8 cellular contexts compared by ENCODE assay signal in genomic region chr4:151362404-151363164, GRCh38. TPM values are rescaled to one million over a fixed set of nuclear protein-coding genes. Genes with fewer than 3 reads are reported as not detected.
DNase-seq lines count a peak whose midpoint lies in the region; ATAC-seq and TF ChIP-seq lines count a peak whose summit lies in the region.

No MANE protein-coding gene starts in this region.

- H3F3A ChIP-seq in MM.1S (ENCODE audit: insufficient read depth, low read length) = no peaks in the 10 kb centered on the region

- no peak for TF ChIP-seq EP300 in ovary (IDR thresholded peaks at IDR 0.05)
- TF ChIP-seq EP300 in transverse colon (IDR thresholded peaks at IDR 0.05; ENCODE audit: low read depth) = no peak

- H3K9ac ChIP-seq in HCT116 (ENCODE audit: low read length) (no peak overlapping the region), MM.1S (ENCODE audit: low read length) (no peak overlapping the region)

- H3K9me3 ChIP-seq in HCT116 (ENCODE audit: control insufficient read depth in 1 of 2, insufficient read depth in 1 of 2, low read depth in 1 of 2, low read length in 2 of 2) (no peaks in the 10 kb centered on the region), MM.1S (replicated peaks; ENCODE audit: insufficient read depth, low read length) (no peaks in the 10 kb centered on the region), ovary (no peaks in the 10 kb centered on the region), transverse colon (no peaks in the 10 kb centered on the region)

- RAD21 ChIA-PET in HCT116 (lab: Charles Lee; ENCODE audit: low non-redundant PET in 1 of 2, low total read pairs in 2 of 2, uncharacterized antibody in 2 of 2, unreplicated experiment in 2 of 2) = interaction anchor here (0.6 to 1.3 kb wide), 3 partner anchors 83 to 250 kb away, joined by 3 to 4 read pairs (median 3); partner anchors contain the start of gene PRSS48 (in 1 of the 2)

- in situ Hi-C loops in SK-MEL-5 (cut with HindIII; ENCODE audit: low pct_unique_long_range_greater_than_20kb, low sequenced_read_pairs) (no loop called here), transverse colon (cut with MboI; ENCODE audit: low pct_ligation_motif_present in 1 of 4, low pct_unique_long_range_greater_than_20kb in 1 of 4, low sequenced_read_pairs in 3 of 4) (loop anchor here (25.0 kb wide), 3 partner anchors 100 to 250 kb away; no protein-coding TSS in a partner anchor)

- CTCF ChIA-PET in HCT116 (lab: Charles Lee) = interaction anchor here (0.6 to 1.8 kb wide), 6 partner anchors 49 to 250 kb away, joined by 3 to 12 read pairs (median 4); partner anchors contain the start of gene PRSS48

- TF ChIP-seq CTCF in GM10266 (IDR thresholded peaks at IDR 0.05; ENCODE audit: control insufficient read depth, insufficient read depth, low read depth, missing control alignments) = peak; percentile 99
- TF ChIP-seq CTCF in HCT116 (IDR thresholded peaks at IDR 0.05 in 2 of 3, conservative IDR thresholded peaks at IDR 0.05 in 1 of 3; ENCODE audit: borderline replicate concordance in 1 of 3, insufficient read depth in 1 of 3, low read depth in 2 of 3, low read length in 2 of 3) = peak; percentile 92 to 99 (median 98)
- peak; percentile 98 for TF ChIP-seq CTCF in MM.1S (IDR thresholded peaks at IDR 0.05; ENCODE audit: low read length)
- TF ChIP-seq CTCF in ovary (IDR thresholded peaks at IDR 0.05) = peak; percentile 72 to 94 (median 90)
- peak; percentile 96 to 98 (median 96) for TF ChIP-seq CTCF in transverse colon (IDR thresholded peaks at IDR 0.05)

- H4K20me1 ChIP-seq in HCT116 (ENCODE audit: insufficient read depth) (no peaks in the 10 kb centered on the region), MM.1S (ENCODE audit: insufficient read depth, low read length) (no peaks in the 10 kb centered on the region)

- POLR2A ChIA-PET in HCT116 (lab: Charles Lee) = interaction anchor here (0.6 kb wide), 1 partner anchor 182 kb away, joined by 3 read pairs; no protein-coding TSS in a partner anchor

- H2AFZ ChIP-seq in HCT116 (ENCODE audit: low read depth, low read length, poor library complexity, severe bottlenecking) = peak overlapping the region; percentile 97
- no peak overlapping the region for H2AFZ ChIP-seq in MM.1S (ENCODE audit: low read length)

- H3K79me2 ChIP-seq in HCT116 (ENCODE audit: insufficient read depth, low read length) = no peaks in the 10 kb centered on the region
- H3K79me2 ChIP-seq in MM.1S (ENCODE audit: low read length) = no peaks in the 10 kb centered on the region

- TF ChIP-seq POLR2A in HCT116 (IDR thresholded peaks at IDR 0.05; ENCODE audit: borderline replicate concordance, extremely low read depth, insufficient read depth, insufficient read length) (no peak), ovary (IDR thresholded peaks at IDR 0.05) (no peak), transverse colon (IDR thresholded peaks at IDR 0.05) (no peak)

- TF ChIP-seq RAD21 in HCT116 (IDR thresholded peaks at IDR 0.05; ENCODE audit: low read depth) = peak; percentile 98

- DNase-seq in GM10266 (ENCODE audit: extremely low spot score) (peak; percentile 78), HCT116 (ENCODE audit: low read depth, low spot score) (peak; percentile 76), MM.1S (peak; percentile 76), SK-MEL-5 (ENCODE audit: low read depth, low spot score) (peak; percentile 86), germinal center (ENCODE audit: low spot score) (peak; percentile 77), ovary (peak; percentile 71 to 88 (median 85)), transverse colon (peak; percentile 85)
- DNase-seq in activated naive CD4-positive, alpha-beta T cell (lab: John Stamatoyannopoulos, UW) = peak; percentile 35 to 59 (median 39)

- H3K36me3 ChIP-seq in HCT116 (ENCODE audit: control insufficient read depth in 1 of 2, insufficient read depth in 2 of 2, low read length in 2 of 2) = no peaks in the 10 kb centered on the region
- no peaks in the 10 kb centered on the region for H3K36me3 ChIP-seq in MM.1S (replicated peaks; ENCODE audit: insufficient read depth, low read length)
- no peaks in the 10 kb centered on the region for H3K36me3 ChIP-seq in ovary
- H3K36me3 ChIP-seq in transverse colon = no peaks in the 10 kb centered on the region

- no peak overlapping the region for H3K4me3 ChIP-seq in HCT116 (replicated peaks in 1 of 2; ENCODE audit: low read depth in 1 of 2, low read length in 2 of 2)
- no peak overlapping the region for H3K4me3 ChIP-seq in MM.1S (ENCODE audit: low read length)
- H3K4me3 ChIP-seq in ovary = no peak overlapping the region
- no peak overlapping the region for H3K4me3 ChIP-seq in transverse colon

- no TSS peak for BruUV-seq in HCT116 (replicated peaks; lab: Mats Ljungman, UMichigan)

- 42 to 51% (median 49%) methylated on average over 14 of the region's 14 CpGs for WGBS in ovary, 3 donors
- 28 to 35% methylated on average over 12 to 14 of the region's 14 CpGs for WGBS in transverse colon (ENCODE audit: low coverage in 1 of 2), 2 donors

- no peak overlapping the region for H3K27ac ChIP-seq in HCT116 (ENCODE audit: low read depth, low read length)
- H3K27ac ChIP-seq in MM.1S (ENCODE audit: low read length) = no peak overlapping the region
- H3K27ac ChIP-seq in ovary = no peak overlapping the region
- peak overlapping the region in 1 of 4 donors; percentile 4 for H3K27ac ChIP-seq in transverse colon

- H3K27me3 ChIP-seq in HCT116 (ENCODE audit: insufficient read depth, low read length) = no peaks in the 10 kb centered on the region
- no peaks in the 10 kb centered on the region for H3K27me3 ChIP-seq in MM.1S (replicated peaks; ENCODE audit: insufficient read depth, low read length)
- H3K27me3 ChIP-seq in ovary = no peaks in the 10 kb centered on the region
- H3K27me3 ChIP-seq in transverse colon = no peaks in the 10 kb centered on the region

- H3K4me1 ChIP-seq in HCT116 (ENCODE audit: control insufficient read depth in 1 of 2, insufficient read depth in 2 of 2, low read length in 2 of 2) (peaks cover 0 to 8% of the 10 kb centered on the region in 2 experiments; a peak in 2 of 4 replicates), MM.1S (ENCODE audit: low read length) (no peaks in the 10 kb centered on the region), ovary (ENCODE audit: insufficient read depth) (no peaks in the 10 kb centered on the region), transverse colon (peaks cover 0 to 18% (median 7%) of the 10 kb centered on the region in 4 donors)

- intact Hi-C loops in HCT116 (cut with micrococcal nuclease) = loop anchor here (1.0 to 10.0 kb wide), 6 partner anchors 85 to 402 kb away; partner anchors contain the start of genes GATB and PRSS48
- intact Hi-C loops in ovary (cut with DNase I) = loop anchor here in 3 of 4 donors (2.0 to 10.0 kb wide), 3 partner anchors 245 to 248 kb away; no protein-coding TSS in a partner anchor
- intact Hi-C loops in transverse colon (cut with DNase I; ENCODE audit: low total_unique reads) = loop anchor here (5.0 to 10.0 kb wide), 2 partner anchors 88 to 245 kb away; partner anchors contain the start of gene PRSS48

- H3K4me2 ChIP-seq in HCT116 (ENCODE audit: low read length) (peak overlapping the region; percentile 28; the same call in 1 of the 2 replicates), MM.1S (ENCODE audit: low read depth, low read length) (0 out of 2 replicates have a peak overlapping the region, but pooled peaks have one; percentile 3)

- H3K9me2 ChIP-seq in HCT116 (ENCODE audit: insufficient read depth) (no peaks in the 10 kb centered on the region), MM.1S (replicated peaks; ENCODE audit: insufficient read depth, low read length) (no peaks in the 10 kb centered on the region)

- peak; percentile 99 for ATAC-seq in HCT116

TF ChIP-seq in HCT116, 20 proteins besides CTCF, POLR2A, EP300 and RAD21:
- TF ChIP-seq FOSL1 (IDR thresholded peaks at IDR 0.05; ENCODE audit: low read depth) (no peak), YY1 (IDR thresholded peaks at IDR 0.05; ENCODE audit: extremely low read depth, insufficient replicate concordance, low read depth, low read length) (peak; percentile 63)

RNA-seq across cellular contexts. Expression of gene SH3D19, which starts 37.2 kb away (rescaled TPM):
- total RNA-seq in HCT116 (2021; ENCODE audit: unreplicated experiment) = 37.5 TPM
- polyA plus RNA-seq in HCT116 (2012) = 11.4 and 13.5 TPM in 2 replicates
- 16.0 and 17.7 TPM in 2 replicates for total RNA-seq in SK-MEL-5 (2014; rRNA removed; shearing (Covaris generic))
- polyA plus RNA-seq in SK-MEL-5 (2015; cell fraction: cytosol; rRNA removed) = 16.4 and 21.9 TPM in 2 replicates
- 10.0 and 14.5 TPM in 2 replicates for polyA plus RNA-seq in SK-MEL-5 (2015; cell fraction: nucleus; rRNA removed)
- total RNA-seq in ovary = 100 to 1,000 TPM in 2 of 7 donors, 10 to 100 TPM in 5; 44.0 to 117 (median 91.4) TPM
- 10 to 100 TPM; 66.1 to 97.9 TPM for polyA plus RNA-seq in ovary
- 100 to 1,000 TPM; 117 to 201 (median 130) TPM for total RNA-seq in transverse colon

RNA-seq across cellular contexts. Expression of gene FHIP1A, which starts 46.4 kb away (rescaled TPM):
- total RNA-seq in HCT116 (2021; ENCODE audit: unreplicated experiment) (14.8 TPM), ovary (10 to 100 TPM in 4 of 7 donors, 1 to 10 TPM in 3; 7.3 to 14.2 (median 11.9) TPM), transverse colon (10 to 100 TPM; 40.8 to 52.9 (median 44.5) TPM)
- polyA plus RNA-seq in HCT116 (2012) = 5.2 and 6.1 TPM in 2 replicates
- 1.8 and 2.7 TPM in 2 replicates for total RNA-seq in SK-MEL-5 (2014; rRNA removed; shearing (Covaris generic))
- polyA plus RNA-seq in SK-MEL-5 (2015; cell fraction: cytosol; rRNA removed) = 1.1 and 1.7 TPM in 2 replicates
- polyA plus RNA-seq in SK-MEL-5 (2015; cell fraction: nucleus; rRNA removed) = 0.68 and 1.4 TPM in 2 replicates
- polyA plus RNA-seq in ovary = 1 to 10 TPM in 1 of 2 donors, under 1 TPM in 1; 0.77 to 2.5 TPM
